In genomic region chr10:87850742-87851205, GRCh38 we compare ENCODE assay signal across 1 cellular context.
A peak's percentile ranks its signal among the peaks of the same experiment; 100 is the strongest.
TF ChIP-seq lines count a peak whose summit lies in the region.

No MANE protein-coding gene starts in this region.

TF ChIP-seq in HepG2, 621 proteins besides CTCF, POLR2A, EP300 and RAD21:
- TF ChIP-seq SMC3 (IDR thresholded peaks at IDR 0.05; ENCODE audit: low read length) (peak; percentile 73; the same call in 1 of the 2 replicates), ELF3 (CRISPR knock-in tag; IDR thresholded peaks at IDR 0.05) (no peak), STAG1 (CRISPR knock-in tag; IDR thresholded peaks at IDR 0.05) (peak; percentile 94), MAFF (IDR thresholded peaks at IDR 0.05; ENCODE audit: low read depth, low read length) (peak; percentile 31; the same call in 1 of the 2 replicates), ZBTB49 (CRISPR knock-in tag; IDR thresholded peaks at IDR 0.05; ENCODE audit: borderline replicate concordance) (no peak), STAT5B (CRISPR knock-in tag; IDR thresholded peaks at IDR 0.05) (no peak), ZNF652 (CRISPR knock-in tag; IDR thresholded peaks at IDR 0.05; ENCODE audit: borderline replicate concordance, low read depth) (no peak), RXRB (CRISPR knock-in tag; IDR thresholded peaks at IDR 0.05; ENCODE audit: borderline replicate concordance) (0 out of 2 replicates have a peak, but pooled peaks have one; percentile 16), TEAD3 (CRISPR knock-in tag; optimal IDR thresholded peaks at IDR 0.05; ENCODE audit: borderline replicate concordance) (peak; percentile 24), SP1 (IDR thresholded peaks at IDR 0.05) (no peak), SP1 (CRISPR knock-in tag; IDR thresholded peaks at IDR 0.05) (no peak), THAP11 (CRISPR knock-in tag; IDR thresholded peaks at IDR 0.05) (0 out of 2 replicates have a peak, but pooled peaks have one; percentile 22), KDM2A (CRISPR knock-in tag; IDR thresholded peaks at IDR 0.05; ENCODE audit: borderline replicate concordance, low read depth) (no peak), THRA (CRISPR knock-in tag; IDR thresholded peaks at IDR 0.05; ENCODE audit: borderline replicate concordance) (no peak), CENPT (CRISPR knock-in tag; IDR thresholded peaks at IDR 0.05; ENCODE audit: low read depth) (no peak)
